ENCODE assay signal across 5 cellular contexts in the genomic region with DNA sequence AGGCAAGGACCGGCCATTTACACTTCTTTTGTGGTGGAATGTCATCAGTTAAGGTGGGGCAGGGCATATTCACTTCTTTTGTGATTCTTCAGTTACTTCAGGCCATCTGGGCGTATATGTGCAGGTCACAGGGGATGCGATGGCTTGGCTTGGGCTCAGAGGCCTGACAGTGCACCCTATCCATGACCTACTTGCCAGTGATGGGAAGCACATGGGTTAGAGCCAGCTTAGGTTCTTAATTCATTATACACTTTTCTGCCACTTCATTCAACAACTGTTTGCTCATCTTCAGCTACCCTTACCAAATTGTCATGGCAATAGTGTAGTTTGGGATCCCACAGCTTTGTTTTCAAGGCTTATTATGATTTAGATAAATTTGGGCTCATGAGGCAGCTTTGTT. TPM values are rescaled to one million over a fixed set of nuclear protein-coding genes. Genes with fewer than 3 reads are reported as not detected.
"Had no signal": no experiment of that assay in that cellular context is flagged by ENCODE, and none has a peak within 500 bp of the region (broad histone marks: within the 10 kb centered on the region; RNA-seq: fewer than 3 reads in every experiment).

No MANE protein-coding gene starts in this region.

RNA-seq across cellular contexts. Expression of a gene that starts 56.9 kb away (rescaled TPM):
- total RNA-seq: LHCN-M2, MCF 10A, NCI-H460, OCI-LY7, SK-MEL-5 had no signal
